14 cellular contexts compared by ENCODE assay signal in the genomic region with DNA sequence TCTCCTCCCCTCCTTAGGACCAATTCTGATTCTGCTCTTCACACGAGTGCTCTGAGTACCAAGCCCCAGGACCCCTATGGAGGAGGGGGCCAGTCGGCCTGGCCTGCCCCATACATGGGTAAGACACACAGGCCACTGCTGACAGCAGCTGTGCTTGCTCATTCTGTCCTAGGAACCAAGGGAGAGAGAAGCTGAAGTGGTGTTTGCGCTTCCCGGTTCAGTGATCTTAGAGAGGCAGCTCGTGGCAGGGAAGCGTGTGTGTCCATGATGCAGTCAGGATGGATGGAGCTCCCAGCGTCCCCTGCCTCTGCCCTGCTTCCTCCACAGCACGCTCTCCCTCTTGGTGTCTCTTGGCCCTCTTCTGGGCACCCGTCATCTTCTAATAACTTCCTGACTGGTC.
A peak's percentile ranks its signal among the peaks of the same experiment; 100 is the strongest.
DNase-seq lines count a peak whose midpoint lies in the region; ATAC-seq and TF ChIP-seq lines count a peak whose summit lies in the region.
"Had no signal": no experiment of that assay in that cellular context is flagged by ENCODE, and none has a peak within 500 bp of the region (broad histone marks: within the 10 kb centered on the region; RNA-seq: fewer than 3 reads in every experiment).

No MANE protein-coding gene starts in this region.

- H3K9me3 ChIP-seq in esophagus (ENCODE audit: control insufficient read depth in 2 of 2, insufficient read depth in 1 of 2, low read depth in 1 of 2, low read length in 1 of 2) (no peaks in the 10 kb centered on the region), thyroid gland (no peaks in the 10 kb centered on the region)

- H3K4me1 ChIP-seq in esophagus (ENCODE audit: control insufficient read depth in 2 of 2, insufficient read depth in 2 of 2, low read length in 1 of 2) = peaks cover 3% of the 10 kb centered on the region in 2 donors
- H3K4me1 ChIP-seq in thyroid gland = peaks cover 10 to 26% of the 10 kb centered on the region in 2 donors

- TF ChIP-seq POLR2A in thyroid gland (IDR thresholded peaks at IDR 0.05) = peak in 1 of 2 donors; percentile 56

- intact Hi-C loops in thyroid gland (cut with DNase I) = no loop called here

- H3K36me3 Mint-ChIP-seq in activated naive CD8-positive, alpha-beta T cell = peaks cover 18% of the 10 kb centered on the region
- H3K36me3 Mint-ChIP-seq in activated naive CD8-positive, alpha-beta T cell treated with anti-CD3 and anti-CD28 coated beads, Interleukin-2, amount 50 U/mL, for 24 hours (ENCODE audit: low read depth) = peaks cover 10% of the 10 kb centered on the region

- H3K4me3 ChIP-seq in esophagus (ENCODE audit: low read depth in 1 of 2, low read length in 2 of 2) (no peak overlapping the region), thyroid gland (replicated peaks in 1 of 3) (no peak overlapping the region)
- H3K4me3 ChIP-seq: GM23338, K562 had no signal

- H3K27ac ChIP-seq in esophagus (ENCODE audit: low read depth in 2 of 2, low read length in 1 of 2) (peak overlapping the region; percentile 14 to 47), thyroid gland (peak overlapping the region; percentile 49 to 80 (median 74))

- DNase-seq in activated naive CD8-positive, alpha-beta T cell treated with anti-CD3 and anti-CD28 coated beads, Interleukin-2, amount 50 U/mL, for 24 hours = no peak
- DNase-seq in NCI-H345 treated with DMSO at 0.1 percent for 48 hours (lab: John Stamatoyannopoulos, UW; ENCODE audit: unreplicated experiment) (peak; percentile 83), thyroid gland (peak; percentile 88 to 90), islet precursor cell (no peak), GM19240 (ENCODE audit: insufficient read length, low spot score) (no peak)
- DNase-seq: DMS 273 treated with DMSO at 0.1 percent for 48 hours; effector CD8-positive, alpha-beta T cell; foreskin melanocyte had no signal

- H3K36me3 ChIP-seq in esophagus (ENCODE audit: control insufficient read depth in 2 of 2, insufficient read depth in 2 of 2, low read length in 1 of 2) (peaks cover 0 to 13% of the 10 kb centered on the region in 2 donors), thyroid gland (peaks cover 0 to 5% of the 10 kb centered on the region in 2 donors)

- H3K4me1 Mint-ChIP-seq in activated naive CD8-positive, alpha-beta T cell (ENCODE audit: low read depth) = peaks cover 32% of the 10 kb centered on the region
- H3K4me1 Mint-ChIP-seq in activated naive CD8-positive, alpha-beta T cell treated with anti-CD3 and anti-CD28 coated beads, Interleukin-2, amount 50 U/mL, for 24 hours = peaks cover 17% of the 10 kb centered on the region

- ATAC-seq in activated naive CD8-positive, alpha-beta T cell treated with anti-CD3 and anti-CD28 coated beads, Interleukin-2, amount 50 U/mL, for 24 hours = no peak
- no peak for ATAC-seq in HG02623 (IDR thresholded peaks at IDR 0.05; ENCODE audit: unreplicated experiment)
- ATAC-seq: GM23338, K562 had no signal

- WGBS in esophagus, 2 donors = 80 to 89% methylated on average over 9 of the region's 9 CpGs
- 27 to 42% methylated on average over 5 to 9 of the region's 9 CpGs for WGBS in thyroid gland, 2 donors

- peak overlapping the region; percentile 28 for H3K27ac Mint-ChIP-seq in activated naive CD8-positive, alpha-beta T cell
- H3K27ac Mint-ChIP-seq in activated naive CD8-positive, alpha-beta T cell treated with anti-CD3 and anti-CD28 coated beads, Interleukin-2, amount 50 U/mL, for 24 hours = no peak overlapping the region
- H3K27ac Mint-ChIP-seq: GM23338, progenitor cell of endocrine pancreas had no signal

- H3K4me3 Mint-ChIP-seq in activated naive CD8-positive, alpha-beta T cell = no peak overlapping the region
- no peak overlapping the region for H3K4me3 Mint-ChIP-seq in activated naive CD8-positive, alpha-beta T cell treated with anti-CD3 and anti-CD28 coated beads, Interleukin-2, amount 50 U/mL, for 24 hours
- H3K4me3 Mint-ChIP-seq: GM23338 had no signal

- no peaks in the 10 kb centered on the region for H3K27me3 Mint-ChIP-seq in activated naive CD8-positive, alpha-beta T cell
- no peaks in the 10 kb centered on the region for H3K27me3 Mint-ChIP-seq in activated naive CD8-positive, alpha-beta T cell treated with anti-CD3 and anti-CD28 coated beads, Interleukin-2, amount 50 U/mL, for 24 hours
- H3K27me3 Mint-ChIP-seq: progenitor cell of endocrine pancreas had no signal

- H3K27me3 ChIP-seq in esophagus (ENCODE audit: control insufficient read depth in 1 of 2, insufficient read depth in 2 of 2, low read length in 2 of 2) = no peaks in the 10 kb centered on the region
- no peaks in the 10 kb centered on the region for H3K27me3 ChIP-seq in thyroid gland

- TF ChIP-seq CTCF in thyroid gland (IDR thresholded peaks at IDR 0.05) = no peak

- no peaks in the 10 kb centered on the region for H3K9me3 Mint-ChIP-seq in activated naive CD8-positive, alpha-beta T cell (ENCODE audit: low read depth)
- no peaks in the 10 kb centered on the region for H3K9me3 Mint-ChIP-seq in activated naive CD8-positive, alpha-beta T cell treated with anti-CD3 and anti-CD28 coated beads, Interleukin-2, amount 50 U/mL, for 24 hours
- H3K9me3 Mint-ChIP-seq: GM23338 had no signal

Comparison
In these comparisons a context has a peak if more than half of its experiments do, and no peak if none do; other contexts are left out.
1. DNase-seq: peak in NCI-H345 treated with DMSO at 0.1 percent for 48 hours (single experiment) and thyroid gland (2 of 2); none in activated naive CD8-positive, alpha-beta T cell treated with anti-CD3 and anti-CD28 coated beads, Interleukin-2, amount 50 U/mL, for 24 hours (single experiment), islet precursor cell (single experiment) and GM19240 (single experiment).